In genomic region chr11:112219476-112220232, GRCh38 we compare ENCODE assay signal across 9 cellular contexts. TPM values are rescaled to one million over a fixed set of nuclear protein-coding genes. Genes with fewer than 3 reads are reported as not detected.
DNase-seq lines count a peak whose midpoint lies in the region; ATAC-seq and TF ChIP-seq lines count a peak whose summit lies in the region.
"Had no signal": no experiment of that assay in that cellular context is flagged by ENCODE, and none has a peak within 500 bp of the region (broad histone marks: within the 10 kb centered on the region; RNA-seq: fewer than 3 reads in every experiment).

No MANE protein-coding gene starts in this region.

- TF ChIP-seq POLR2A in IMR-90 (IDR thresholded peaks at IDR 0.05; ENCODE audit: low read depth, low read length) = no peak

- no peaks in the 10 kb centered on the region for H3K9me3 Mint-ChIP-seq in activated T-cell treated with anti-CD3 and anti-CD28 coated beads, Interleukin-2, amount 50 U/mL, for 4 hours
- H3K9me3 Mint-ChIP-seq in neural progenitor cell = no peaks in the 10 kb centered on the region

- H3K27me3 ChIP-seq in IMR-90 (ENCODE audit: control insufficient read depth, insufficient read depth, low read length) (no peaks in the 10 kb centered on the region), NT2/D1 (ENCODE audit: insufficient read depth, insufficient read length) (no peaks in the 10 kb centered on the region), neural progenitor cell (peaks cover 18% of the 10 kb centered on the region)
- H3K27me3 ChIP-seq: BLaER1 treated with 17β-estradiol and CSF1 and Interleukin-3, amounts not matched to agents 10 nM and 100 nM had no signal

- no peaks in the 10 kb centered on the region for H3K27me3 Mint-ChIP-seq in activated T-cell treated with anti-CD3 and anti-CD28 coated beads, Interleukin-2, amount 50 U/mL, for 4 hours (ENCODE audit: low read depth)
- H3K27me3 Mint-ChIP-seq in neural progenitor cell (ENCODE audit: insufficient read depth, low read depth) = no peaks in the 10 kb centered on the region

- in situ Hi-C loops in IMR-90 (cut with MboI; ENCODE audit: low sequenced_read_pairs) = loop anchor here (5.0 to 25.0 kb wide), 4 partner anchors 63 to 1318 kb away; no protein-coding TSS in a partner anchor

- no peak overlapping the region for H4K91ac ChIP-seq in IMR-90 (ENCODE audit: insufficient read depth, low read depth, low read length)

- peak; percentile 90 for TF ChIP-seq CTCF in IMR-90 (conservative IDR thresholded peaks at IDR 0.05; ENCODE audit: low read depth, low read length)
- TF ChIP-seq CTCF in fibroblast of the aortic adventitia (IDR thresholded peaks at IDR 0.05; ENCODE audit: insufficient read depth, low read length) = peak; percentile 77
- TF ChIP-seq CTCF in neural progenitor cell (IDR thresholded peaks at IDR 0.05) = peak; percentile 83

- ATAC-seq in GM21737 (IDR thresholded peaks at IDR 0.05; ENCODE audit: unreplicated experiment) = peak; percentile 92
- peak; percentile 84 for ATAC-seq in IMR-90 (ENCODE audit: low read depth)
- peak; percentile 98 to 99 for ATAC-seq in activated T-cell treated with anti-CD3 and anti-CD28 coated beads, Interleukin-2, amount 50 U/mL, for 4 hours

- no peak overlapping the region for H3K56ac ChIP-seq in IMR-90 (ENCODE audit: extremely low read depth, insufficient read depth, low read length)

- no peak overlapping the region for H3K4me2 ChIP-seq in IMR-90 (ENCODE audit: low read depth, low read length)
- no peak overlapping the region for H3K4me2 ChIP-seq in neural progenitor cell
- H3K4me2 ChIP-seq: BLaER1 treated with 17β-estradiol and CSF1 and Interleukin-3, amounts not matched to agents 10 nM and 100 nM had no signal

- H2AFZ ChIP-seq in IMR-90 (replicated peaks; ENCODE audit: low read length, poor library complexity) (no peak overlapping the region), neural progenitor cell (replicated peaks) (peak overlapping the region; percentile 81)

- H2AK9ac ChIP-seq in IMR-90 (replicated peaks; ENCODE audit: low read depth, low read length, poor library complexity) = no peak overlapping the region

- H2BK15ac ChIP-seq in IMR-90 (ENCODE audit: low read depth, low read length) = no peak overlapping the region

- H3K27ac ChIP-seq in IMR-90 (ENCODE audit: insufficient read depth, low read length) (no peak overlapping the region), neural progenitor cell (no peak overlapping the region)
- H3K27ac ChIP-seq: BLaER1 treated with 17β-estradiol and CSF1 and Interleukin-3, amounts not matched to agents 10 nM and 100 nM had no signal

- peak overlapping the region; percentile 11; the same call in 1 of the 2 replicates for H4K5ac ChIP-seq in IMR-90 (ENCODE audit: low read depth, low read length)

- H3K27ac Mint-ChIP-seq in neural progenitor cell = peak overlapping the region; percentile 10

- peak overlapping the region; percentile 74; the same call in 1 of the 2 replicates for H2BK20ac ChIP-seq in IMR-90 (ENCODE audit: low read depth, low read length)

- no peaks in the 10 kb centered on the region for H3K79me2 ChIP-seq in neural progenitor cell (ENCODE audit: low read depth)

- POLR2A ChIA-PET in IMR-90 (lab: Charles Lee; ENCODE audit: unreplicated experiment) = no interaction called here

- peaks cover 19% of the 10 kb centered on the region for H3K4me1 ChIP-seq in IMR-90 (ENCODE audit: control insufficient read depth, insufficient read depth, low read length)
- no peaks in the 10 kb centered on the region for H3K4me1 ChIP-seq in NT2/D1 (ENCODE audit: insufficient read depth, insufficient read length)
- H3K4me1 ChIP-seq in neural progenitor cell = no peaks in the 10 kb centered on the region

- CTCF ChIA-PET in IMR-90 (lab: Yijun Ruan, JAX) = interaction anchor here (0.6 to 3.3 kb wide), 7 partner anchors 22 to 369 kb away, joined by 3 to 64 read pairs (median 3); no protein-coding TSS in a partner anchor

- H3K9me1 ChIP-seq in IMR-90 (ENCODE audit: insufficient read depth, low read length) = peaks cover 9% of the 10 kb centered on the region

- H2BK120ac ChIP-seq in IMR-90 (ENCODE audit: low read depth, low read length) = peak overlapping the region; percentile 47; the same call in 1 of the 2 replicates

- no peaks in the 10 kb centered on the region for H3K4me1 Mint-ChIP-seq in activated T-cell treated with anti-CD3 and anti-CD28 coated beads, Interleukin-2, amount 50 U/mL, for 4 hours (ENCODE audit: low read depth)
- H3K4me1 Mint-ChIP-seq in neural progenitor cell = no peaks in the 10 kb centered on the region

- peak overlapping the region in 1 of 2 experiments; percentile 49; a peak in 1 of 4 replicates for H4K8ac ChIP-seq in IMR-90 (ENCODE audit: low read depth in 2 of 2, low read length in 2 of 2)

- DNase-seq in NCI-H510A treated with DMSO at 0.1 percent for 48 hours (lab: John Stamatoyannopoulos, UW) (peak; percentile 91), NCI-H510A (lab: John Stamatoyannopoulos, UW) (no peak), IMR-90 (peak; percentile 81), NT2/D1 (ENCODE audit: low read depth, low spot score) (peak; percentile 72), fibroblast of the aortic adventitia (ENCODE audit: low read depth) (peak; percentile 91), neural progenitor cell (ENCODE audit: low spot score) (peak; percentile 72)
- peak; percentile 12 for DNase-seq in activated T-cell treated with anti-CD3 and anti-CD28 coated beads, Interleukin-2, amount 50 U/mL, for 4 hours

- no peak overlapping the region; the same call in 1 of the 2 replicates for H2AK5ac ChIP-seq in IMR-90 (ENCODE audit: low read depth, low read length)

- no peak overlapping the region for H3K23ac ChIP-seq in IMR-90 (ENCODE audit: low read depth, low read length)

- no peaks in the 10 kb centered on the region for H3K36me3 Mint-ChIP-seq in activated T-cell treated with anti-CD3 and anti-CD28 coated beads, Interleukin-2, amount 50 U/mL, for 4 hours (ENCODE audit: insufficient read depth)
- H3K36me3 Mint-ChIP-seq in neural progenitor cell = no peaks in the 10 kb centered on the region

- peak; percentile 92 for TF ChIP-seq RAD21 in IMR-90 (IDR thresholded peaks at IDR 0.05; ENCODE audit: low read length)

- dilution Hi-C loops in IMR-90 (cut with HindIII; ENCODE audit: low sequenced_read_pairs, unreplicated experiment) = no loop called here

- no peaks in the 10 kb centered on the region for H3F3A ChIP-seq in neural progenitor cell (ENCODE audit: low read depth)

- H4K20me1 ChIP-seq in IMR-90 (ENCODE audit: insufficient read depth, low read length) (no peaks in the 10 kb centered on the region), neural progenitor cell (ENCODE audit: low read depth) (no peaks in the 10 kb centered on the region)
- H4K20me1 ChIP-seq: BLaER1 treated with 17β-estradiol and CSF1 and Interleukin-3, amounts not matched to agents 10 nM and 100 nM had no signal

- H3K9ac ChIP-seq in IMR-90 (ENCODE audit: low read depth, low read length) = no peak overlapping the region
- H3K9ac ChIP-seq in NT2/D1 (ENCODE audit: insufficient read length, low read depth) = no peak overlapping the region
- no peak overlapping the region for H3K9ac ChIP-seq in neural progenitor cell

- H3K9me3 ChIP-seq in IMR-90 (ENCODE audit: control insufficient read depth, insufficient read depth, low read length) = no peaks in the 10 kb centered on the region
- H3K9me3 ChIP-seq in NT2/D1 (ENCODE audit: insufficient read depth, low read length) = no peaks in the 10 kb centered on the region
- H3K9me3 ChIP-seq in neural progenitor cell (ENCODE audit: low read depth) = no peaks in the 10 kb centered on the region
- H3K9me3 ChIP-seq: BLaER1 treated with 17β-estradiol and CSF1 and Interleukin-3, amounts not matched to agents 10 nM and 100 nM had no signal

- intact Hi-C loops in IMR-90 (cut with micrococcal nuclease) = loop anchor here (1.0 to 10.0 kb wide), 8 partner anchors 61 to 1515 kb away; partner anchors contain the start of genes ALG9, CFAP68 and FDXACB1

- no peak overlapping the region for H3K4me3 Mint-ChIP-seq in activated T-cell treated with anti-CD3 and anti-CD28 coated beads, Interleukin-2, amount 50 U/mL, for 4 hours
- no peak overlapping the region for H3K4me3 Mint-ChIP-seq in neural progenitor cell

- H3K18ac ChIP-seq in IMR-90 (ENCODE audit: low read depth, low read length) = no peak overlapping the region; the same call in 1 of the 2 replicates

- H3K36me3 ChIP-seq in IMR-90 (ENCODE audit: control insufficient read depth, insufficient read depth, low read length) (no peaks in the 10 kb centered on the region), NT2/D1 (ENCODE audit: insufficient read depth, insufficient read length, low read length) (no peaks in the 10 kb centered on the region), neural progenitor cell (no peaks in the 10 kb centered on the region)
- H3K36me3 ChIP-seq: BLaER1 treated with 17β-estradiol and CSF1 and Interleukin-3, amounts not matched to agents 10 nM and 100 nM had no signal

- BruUV-seq in IMR-90 (replicated peaks; lab: Mats Ljungman, UMichigan) = no TSS peak

- H3K4ac ChIP-seq in IMR-90 (ENCODE audit: low read depth, low read length) = no peak overlapping the region

- H3K4me3 ChIP-seq in IMR-90 (ENCODE audit: insufficient read depth, low read depth, low read length) (no peak overlapping the region), NT2/D1 (ENCODE audit: insufficient read length, low read depth) (no peak overlapping the region), fibroblast of the aortic adventitia (ENCODE audit: low read depth, low read length) (no peak overlapping the region), neural progenitor cell (no peak overlapping the region)
- H3K4me3 ChIP-seq: BLaER1 treated with 17β-estradiol and CSF1 and Interleukin-3, amounts not matched to agents 10 nM and 100 nM had no signal

- no peak overlapping the region for H2BK5ac ChIP-seq in IMR-90 (ENCODE audit: low read depth, low read length, poor library complexity, severe bottlenecking)

- 31% methylated on average over 3 of the region's 7 CpGs; no CpG with 5 or more reads in 1 of the 2 experiments for WGBS in IMR-90 (ENCODE audit: extremely low coverage in 2 of 2, insufficient read length in 1 of 2), 2 experiments

- no peak overlapping the region for H3K14ac ChIP-seq in IMR-90 (replicated peaks; ENCODE audit: low read depth, low read length)

- H3K79me1 ChIP-seq in IMR-90 (ENCODE audit: low read depth in 1 of 2, low read length in 2 of 2) = no peaks in the 10 kb centered on the region

RNA-seq across cellular contexts. Expression of gene PTS, which starts 6.6 kb away (rescaled TPM):
- 21.0 and 63.6 TPM in 2 replicates for total RNA-seq in IMR-90 (2012; rRNA removed)
- 50.7 and 51.8 TPM in 2 replicates for polyA plus RNA-seq in IMR-90 (2012; rRNA removed)
- polyA plus RNA-seq in IMR-90 (2012; cell fraction: cytosol; rRNA removed) = 17.3 and 17.8 TPM in 2 replicates
- 8.7 and 72.6 TPM in 2 replicates for polyA plus RNA-seq in IMR-90 (2012; cell fraction: nucleus; rRNA removed; ENCODE audit: low replicate concordance)
- total RNA-seq in activated T-cell treated with anti-CD3 and anti-CD28 coated beads, Interleukin-2, amount 50 U/mL, for 4 hours = 10 to 100 TPM; 39.0 to 49.4 (median 44.9) TPM
- total RNA-seq in fibroblast of the aortic adventitia (ENCODE audit: low replicate concordance) = 19.7 and 52.2 TPM in 2 replicates
- total RNA-seq in neural progenitor cell (ENCODE audit: low replicate concordance) = 44.8 and 108 TPM in 2 replicates

RNA-seq across cellular contexts. Expression of gene PLET1, which starts 41.0 kb away (rescaled TPM):
- total RNA-seq in IMR-90 (2012; rRNA removed) (not detected in 2 replicates), fibroblast of the aortic adventitia (ENCODE audit: low replicate concordance) (not detected in 2 replicates), neural progenitor cell (ENCODE audit: low replicate concordance) (not detected in 2 replicates)
- not detected in 2 replicates for polyA plus RNA-seq in IMR-90 (2012; rRNA removed)
- polyA plus RNA-seq in IMR-90 (2012; cell fraction: cytosol; rRNA removed) = not detected in 2 replicates
- polyA plus RNA-seq in IMR-90 (2012; cell fraction: nucleus; rRNA removed; ENCODE audit: low replicate concordance) = not detected in 2 replicates
- total RNA-seq in activated T-cell treated with anti-CD3 and anti-CD28 coated beads, Interleukin-2, amount 50 U/mL, for 4 hours = not detected

RNA-seq across cellular contexts. Expression of gene BCO2, which starts 44.3 kb away (rescaled TPM):
- total RNA-seq in IMR-90 (2012; rRNA removed) (0.18 and 0.83 TPM in 2 replicates), fibroblast of the aortic adventitia (ENCODE audit: low replicate concordance) (1.5 and 4.0 TPM in 2 replicates), neural progenitor cell (ENCODE audit: low replicate concordance) (0.87 TPM in 1 of 2 replicates, not detected in the other)
- 0.20 and 0.68 TPM in 2 replicates for polyA plus RNA-seq in IMR-90 (2012; rRNA removed)
- 0.03 and 0.04 TPM in 2 replicates for polyA plus RNA-seq in IMR-90 (2012; cell fraction: cytosol; rRNA removed)
- 0.32 and 4.6 TPM in 2 replicates for polyA plus RNA-seq in IMR-90 (2012; cell fraction: nucleus; rRNA removed; ENCODE audit: low replicate concordance)
- 1 to 10 TPM in 1 of 3 donors, under 1 TPM in 2; 0.66 to 1.1 (median 0.73) TPM for total RNA-seq in activated T-cell treated with anti-CD3 and anti-CD28 coated beads, Interleukin-2, amount 50 U/mL, for 4 hours

RNA-seq across cellular contexts. Expression of gene TEX12, which starts 52.5 kb away (rescaled TPM):
- total RNA-seq in IMR-90 (2012; rRNA removed) = not detected in 2 replicates
- 0.12 TPM in 1 of 2 replicates, not detected in the other for polyA plus RNA-seq in IMR-90 (2012; rRNA removed)
- polyA plus RNA-seq in IMR-90 (2012; cell fraction: cytosol; rRNA removed) = not detected in 2 replicates
- polyA plus RNA-seq in IMR-90 (2012; cell fraction: nucleus; rRNA removed; ENCODE audit: low replicate concordance) = 0.15 TPM in 1 of 2 replicates, not detected in the other
- total RNA-seq in activated T-cell treated with anti-CD3 and anti-CD28 coated beads, Interleukin-2, amount 50 U/mL, for 4 hours = under 1 TPM in 1 of 3 donors, not detected in 2; 0.40 TPM
- total RNA-seq in fibroblast of the aortic adventitia (ENCODE audit: low replicate concordance) = 0.36 TPM in 1 of 2 replicates, not detected in the other
- total RNA-seq in neural progenitor cell (ENCODE audit: low replicate concordance) = 0.15 and 0.51 TPM in 2 replicates

RNA-seq across cellular contexts. Expression of gene IL18, which starts 55.8 kb away (rescaled TPM):
- total RNA-seq in IMR-90 (2012; rRNA removed) (0.54 and 0.83 TPM in 2 replicates), fibroblast of the aortic adventitia (ENCODE audit: low replicate concordance) (0.81 and 1.4 TPM in 2 replicates), neural progenitor cell (ENCODE audit: low replicate concordance) (1.5 TPM in 1 of 2 replicates, not detected in the other)
- 0.89 and 0.96 TPM in 2 replicates for polyA plus RNA-seq in IMR-90 (2012; rRNA removed)
- 0.12 and 0.20 TPM in 2 replicates for polyA plus RNA-seq in IMR-90 (2012; cell fraction: cytosol; rRNA removed)
- polyA plus RNA-seq in IMR-90 (2012; cell fraction: nucleus; rRNA removed; ENCODE audit: low replicate concordance) = 0.12 and 0.50 TPM in 2 replicates
- total RNA-seq in activated T-cell treated with anti-CD3 and anti-CD28 coated beads, Interleukin-2, amount 50 U/mL, for 4 hours = not detected
